9 cellular contexts compared by ENCODE assay signal in genomic region chr6:46044876-46045617, GRCh38. TPM values are rescaled to one million over a fixed set of nuclear protein-coding genes. Genes with fewer than 3 reads are reported as not detected.
DNase-seq lines count a peak whose midpoint lies in the region; ATAC-seq and TF ChIP-seq lines count a peak whose summit lies in the region.
"Had no signal": no experiment of that assay in that cellular context is flagged by ENCODE, and none has a peak within 500 bp of the region (broad histone marks: within the 10 kb centered on the region; RNA-seq: fewer than 3 reads in every experiment).

No MANE protein-coding gene starts in this region.

- no peaks in the 10 kb centered on the region for H3K9me3 Mint-ChIP-seq in activated CD4-positive, alpha-beta T cell treated with anti-CD3 and anti-CD28 coated beads for 36 hours (ENCODE audit: low read depth)
- H3K9me3 Mint-ChIP-seq in activated T-helper 1 cell treated with anti-CD3 and anti-CD28 coated beads, Interleukin-12 subunit alpha, Interleukin-12 subunit beta, Interleukin-2, Interleukin-4 antibody, amounts not matched to agents 30 ng/mL and 10 ng/mL and 1 ng/mL, durations not matched to agents 14 hours and 24 hours and 36 hours = no peaks in the 10 kb centered on the region

- H3K27ac ChIP-seq in suprapubic skin (peak overlapping the region; percentile 32), substantia nigra (ENCODE audit: low read depth, low read length, poor library complexity, severe bottlenecking) (no peak overlapping the region)

- H3K27me3 Mint-ChIP-seq in activated CD4-positive, alpha-beta T cell treated with anti-CD3 and anti-CD28 coated beads for 36 hours = no peaks in the 10 kb centered on the region
- peaks cover 3% of the 10 kb centered on the region for H3K27me3 Mint-ChIP-seq in activated T-helper 1 cell treated with anti-CD3 and anti-CD28 coated beads, Interleukin-12 subunit alpha, Interleukin-12 subunit beta, Interleukin-2, Interleukin-4 antibody, amounts not matched to agents 30 ng/mL and 10 ng/mL and 1 ng/mL, durations not matched to agents 14 hours and 24 hours and 36 hours (ENCODE audit: insufficient read depth)

- H3K36me3 ChIP-seq in suprapubic skin = no peaks in the 10 kb centered on the region

- peaks cover 10% of the 10 kb centered on the region for H3K4me1 Mint-ChIP-seq in activated CD4-positive, alpha-beta T cell treated with anti-CD3 and anti-CD28 coated beads for 36 hours
- H3K4me1 Mint-ChIP-seq in activated T-helper 1 cell treated with anti-CD3 and anti-CD28 coated beads, Interleukin-12 subunit alpha, Interleukin-12 subunit beta, Interleukin-2, Interleukin-4 antibody, amounts not matched to agents 30 ng/mL and 10 ng/mL and 1 ng/mL, durations not matched to agents 14 hours and 24 hours and 36 hours (ENCODE audit: low read depth) = peaks cover 5% of the 10 kb centered on the region

- DNase-seq in activated CD4-positive, alpha-beta T cell treated with anti-CD3 and anti-CD28 coated beads for 36 hours = peak; percentile 43
- no peak for DNase-seq in activated CD4-positive, alpha-beta T cell treated with anti-CD3 and anti-CD28 coated beads, Interleukin-2, amount 50 U/mL, for 1 hour
- DNase-seq in activated T-helper 1 cell treated with anti-CD3 and anti-CD28 coated beads, Interleukin-12 subunit alpha, Interleukin-12 subunit beta, Interleukin-2, Interleukin-4 antibody, amounts not matched to agents 30 ng/mL and 10 ng/mL and 1 ng/mL, durations not matched to agents 14 hours and 24 hours and 36 hours (ENCODE audit: low spot score) = no peak
- peak; percentile 59 for DNase-seq in hepatic stellate cell (ENCODE audit: low spot score)
- peak in 1 of 2 donors; percentile 61 for DNase-seq in suprapubic skin (ENCODE audit: low spot score in 2 of 2)
- DNase-seq in substantia nigra (lab: John Stamatoyannopoulos, UW) = no peak
- DNase-seq in DMS114 treated with DMSO at 0.1 percent for 48 hours (lab: John Stamatoyannopoulos, UW; ENCODE audit: unreplicated experiment) = no peak
- DNase-seq: CD4-positive, CD25-positive, alpha-beta regulatory T cell had no signal

- no peak for TF ChIP-seq POLR2A in suprapubic skin (IDR thresholded peaks at IDR 0.05)

- H3K4me3 Mint-ChIP-seq in activated CD4-positive, alpha-beta T cell treated with anti-CD3 and anti-CD28 coated beads for 36 hours = no peak overlapping the region
- no peak overlapping the region for H3K4me3 Mint-ChIP-seq in activated T-helper 1 cell treated with anti-CD3 and anti-CD28 coated beads, Interleukin-12 subunit alpha, Interleukin-12 subunit beta, Interleukin-2, Interleukin-4 antibody, amounts not matched to agents 30 ng/mL and 10 ng/mL and 1 ng/mL, durations not matched to agents 14 hours and 24 hours and 36 hours
- H3K4me3 Mint-ChIP-seq: CD4-positive, CD25-positive, alpha-beta regulatory T cell had no signal

- intact Hi-C loops in activated CD4-positive, alpha-beta T cell treated with anti-CD3 and anti-CD28 coated beads for 36 hours (cut with DNase I, micrococcal nuclease) = loop anchor here in 1 of 2 experiments (5.0 kb wide), 1 partner anchor 737 kb away; no protein-coding TSS in a partner anchor
- intact Hi-C loops in activated T-helper 1 cell treated with anti-CD3 and anti-CD28 coated beads, Interleukin-12 subunit alpha, Interleukin-12 subunit beta, Interleukin-2, Interleukin-4 antibody, amounts not matched to agents 30 ng/mL and 10 ng/mL and 1 ng/mL, durations not matched to agents 14 hours and 24 hours and 36 hours (cut with micrococcal nuclease) = loop anchor here (2.0 kb wide), 1 partner anchor 34 kb away; no protein-coding TSS in a partner anchor

- no peak overlapping the region for H3K27ac Mint-ChIP-seq in activated CD4-positive, alpha-beta T cell treated with anti-CD3 and anti-CD28 coated beads for 36 hours
- H3K27ac Mint-ChIP-seq in activated T-helper 1 cell treated with anti-CD3 and anti-CD28 coated beads, Interleukin-12 subunit alpha, Interleukin-12 subunit beta, Interleukin-2, Interleukin-4 antibody, amounts not matched to agents 30 ng/mL and 10 ng/mL and 1 ng/mL, durations not matched to agents 14 hours and 24 hours and 36 hours = peak overlapping the region; percentile 62
- H3K27ac Mint-ChIP-seq: CD4-positive, CD25-positive, alpha-beta regulatory T cell had no signal

- TF ChIP-seq EP300 in suprapubic skin (IDR thresholded peaks at IDR 0.05) = no peak

- peak; percentile 86 for ATAC-seq in activated CD4-positive, alpha-beta T cell treated with anti-CD3 and anti-CD28 coated beads for 36 hours
- ATAC-seq in GM21576 (IDR thresholded peaks at IDR 0.05; ENCODE audit: unreplicated experiment) = no peak

- CTCF ChIA-PET in activated CD4-positive, alpha-beta T cell treated with anti-CD3 and anti-CD28 coated beads for 36 hours (lab: Charles Lee) = interaction anchor here (2.7 kb wide), 1 partner anchor 46 kb away, joined by 12 read pairs; no protein-coding TSS in a partner anchor

- 35% methylated on average over 5 of the region's 5 CpGs for WGBS in suprapubic skin

- POLR2A ChIA-PET in activated CD4-positive, alpha-beta T cell treated with anti-CD3 and anti-CD28 coated beads for 36 hours (lab: Charles Lee) = interaction anchor here (0.5 kb wide), 1 partner anchor 669 kb away, joined by 7 read pairs; no protein-coding TSS in a partner anchor

- TF ChIP-seq CTCF in suprapubic skin (IDR thresholded peaks at IDR 0.05) = no peak

- no peaks in the 10 kb centered on the region for H3K36me3 Mint-ChIP-seq in activated CD4-positive, alpha-beta T cell treated with anti-CD3 and anti-CD28 coated beads for 36 hours (ENCODE audit: low read depth)
- no peaks in the 10 kb centered on the region for H3K36me3 Mint-ChIP-seq in activated T-helper 1 cell treated with anti-CD3 and anti-CD28 coated beads, Interleukin-12 subunit alpha, Interleukin-12 subunit beta, Interleukin-2, Interleukin-4 antibody, amounts not matched to agents 30 ng/mL and 10 ng/mL and 1 ng/mL, durations not matched to agents 14 hours and 24 hours and 36 hours (ENCODE audit: low read depth)
- H3K36me3 Mint-ChIP-seq: CD4-positive, CD25-positive, alpha-beta regulatory T cell had no signal

- H3K4me3 ChIP-seq in suprapubic skin = no peak overlapping the region

- no peaks in the 10 kb centered on the region for H3K9me3 ChIP-seq in suprapubic skin

- H3K4me1 ChIP-seq in suprapubic skin = no peaks in the 10 kb centered on the region

- H3K27me3 ChIP-seq in suprapubic skin = no peaks in the 10 kb centered on the region

RNA-seq across cellular contexts. Expression of gene CLIC5, which starts 29.4 kb away (rescaled TPM):
- 1 to 10 TPM; 2.2 to 3.7 TPM for total RNA-seq in activated CD4-positive, alpha-beta T cell treated with anti-CD3 and anti-CD28 coated beads for 36 hours
- total RNA-seq in activated T-helper 1 cell treated with anti-CD3 and anti-CD28 coated beads, Interleukin-12 subunit alpha, Interleukin-12 subunit beta, Interleukin-2, Interleukin-4 antibody, amounts not matched to agents 30 ng/mL and 10 ng/mL and 1 ng/mL, durations not matched to agents 14 hours and 24 hours and 36 hours = 1.3 and 1.5 TPM in 2 replicates
- total RNA-seq in suprapubic skin = 1 to 10 TPM in 3 of 4 donors, under 1 TPM in 1; 0.45 to 2.6 (median 1.6) TPM

Comparison
In these comparisons a context has a peak if more than half of its experiments do, and no peak if none do; other contexts are left out.
1. DNase-seq: peak in activated CD4-positive, alpha-beta T cell treated with anti-CD3 and anti-CD28 coated beads for 36 hours (single experiment) and hepatic stellate cell (single experiment); none in activated CD4-positive, alpha-beta T cell treated with anti-CD3 and anti-CD28 coated beads, Interleukin-2, amount 50 U/mL, for 1 hour (single experiment), activated T-helper 1 cell treated with anti-CD3 and anti-CD28 coated beads, Interleukin-12 subunit alpha, Interleukin-12 subunit beta, Interleukin-2, Interleukin-4 antibody, amounts not matched to agents 30 ng/mL and 10 ng/mL and 1 ng/mL, durations not matched to agents 14 hours and 24 hours and 36 hours (single experiment), substantia nigra (0 of 49) and DMS114 treated with DMSO at 0.1 percent for 48 hours (single experiment).